Comparison of ENCODE assay signal across 10 cellular contexts in genomic region chr2:8545676-8546318, GRCh38.
A peak's percentile ranks its signal among the peaks of the same experiment; 100 is the strongest.
DNase-seq lines count a peak whose midpoint lies in the region; ATAC-seq and TF ChIP-seq lines count a peak whose summit lies in the region.
"Had no signal": no experiment of that assay in that cellular context is flagged by ENCODE, and none has a peak within 500 bp of the region (broad histone marks: within the 10 kb centered on the region; RNA-seq: fewer than 3 reads in every experiment).

No MANE protein-coding gene starts in this region.

- ATAC-seq in T-helper 17 cell (no peak), upper lobe of right lung (no peak), GM18511 (IDR thresholded peaks at IDR 0.05; ENCODE audit: unreplicated experiment) (no peak), PC-3 (no peak)

- peak overlapping the region; percentile 60 for H3K27ac ChIP-seq in upper lobe of right lung
- no peak overlapping the region for H3K27ac ChIP-seq in PC-3 (ENCODE audit: low read length)

- H3K79me2 ChIP-seq in PC-3 (ENCODE audit: low read length): no peaks in the 10 kb centered on the region

- H3K36me3 Mint-ChIP-seq in activated naive CD4-positive, alpha-beta T cell treated with anti-CD3 and anti-CD28 coated beads, Interleukin-2, amount 50 U/mL, for 24 hours: no peaks in the 10 kb centered on the region
- no peaks in the 10 kb centered on the region for H3K36me3 Mint-ChIP-seq in T-helper 17 cell (ENCODE audit: low read depth)
- no peaks in the 10 kb centered on the region for H3K36me3 Mint-ChIP-seq in immature natural killer cell
- no peaks in the 10 kb centered on the region for H3K36me3 Mint-ChIP-seq in Calu3 (ENCODE audit: insufficient read depth, unreplicated experiment)

- no peak overlapping the region for H3K9ac ChIP-seq in PC-3 (ENCODE audit: low read length)

- H3F3A ChIP-seq in PC-3 (ENCODE audit: low read length, unreplicated experiment): no peaks in the 10 kb centered on the region

- no peaks in the 10 kb centered on the region for H3K9me2 ChIP-seq in PC-3 (replicated peaks; ENCODE audit: low read length)

- TF ChIP-seq CTCF in upper lobe of right lung (IDR thresholded peaks at IDR 0.05) (no peak), PC-3 (conservative IDR thresholded peaks at IDR 0.05; ENCODE audit: low read depth, low read length) (no peak), Calu3 (IDR thresholded peaks at IDR 0.05; ENCODE audit: unreplicated experiment) (no peak)

- H3K4me3 Mint-ChIP-seq in activated naive CD4-positive, alpha-beta T cell treated with anti-CD3 and anti-CD28 coated beads, Interleukin-2, amount 50 U/mL, for 24 hours: peak overlapping the region; percentile 15
- no peak overlapping the region for H3K4me3 Mint-ChIP-seq in T-helper 17 cell
- peak overlapping the region in 4 of 5 donors; percentile 41 to 49 (median 45) for H3K4me3 Mint-ChIP-seq in immature natural killer cell
- no peak overlapping the region for H3K4me3 Mint-ChIP-seq in Calu3 (ENCODE audit: low read depth, unreplicated experiment)
- H3K4me3 Mint-ChIP-seq: naive B cell had no signal

- H3K27me3 ChIP-seq in upper lobe of right lung: no peaks in the 10 kb centered on the region
- no peaks in the 10 kb centered on the region for H3K27me3 ChIP-seq in PC-3 (ENCODE audit: low read length)
- H3K27me3 ChIP-seq: gastroesophageal sphincter had no signal

- POLR2A ChIA-PET in PC-3 (lab: Charles Lee; ENCODE audit: unreplicated experiment): no interaction called here

- H4K20me1 ChIP-seq in PC-3 (ENCODE audit: low read length): no peaks in the 10 kb centered on the region

- H2AFZ ChIP-seq in PC-3 (ENCODE audit: low read length): no peak overlapping the region

- no peak for DNase-seq in activated naive CD4-positive, alpha-beta T cell treated with Interleukin-2 at 50 U/mL for 16 hours
- no peak for DNase-seq in T-helper 17 cell
- DNase-seq in immature natural killer cell: no peak
- DNase-seq in upper lobe of right lung: no peak
- DNase-seq in PC-3: no peak
- no peak for DNase-seq in Calu3

- peak overlapping the region; percentile 82 for H3K27ac Mint-ChIP-seq in activated naive CD4-positive, alpha-beta T cell treated with anti-CD3 and anti-CD28 coated beads, Interleukin-2, amount 50 U/mL, for 24 hours
- H3K27ac Mint-ChIP-seq in T-helper 17 cell (peak overlapping the region; percentile 98), immature natural killer cell (peak overlapping the region in 5 of 6 donors; percentile 99 to 100 (median 99)), Calu3 (ENCODE audit: unreplicated experiment) (no peak overlapping the region)

- H3K36me3 ChIP-seq in upper lobe of right lung (no peaks in the 10 kb centered on the region), PC-3 (ENCODE audit: low read depth, low read length) (no peaks in the 10 kb centered on the region)
- H3K36me3 ChIP-seq: gastroesophageal sphincter had no signal

- H3K4me1 ChIP-seq in upper lobe of right lung: peaks cover 28% of the 10 kb centered on the region
- peaks cover 13% of the 10 kb centered on the region for H3K4me1 ChIP-seq in PC-3 (ENCODE audit: insufficient read depth, low read length)

- H3K4me3 ChIP-seq in upper lobe of right lung: no peak overlapping the region
- no peak overlapping the region for H3K4me3 ChIP-seq in PC-3 (ENCODE audit: low read length)
- H3K4me3 ChIP-seq: gastroesophageal sphincter had no signal

- no peaks in the 10 kb centered on the region for H3K27me3 Mint-ChIP-seq in activated naive CD4-positive, alpha-beta T cell treated with anti-CD3 and anti-CD28 coated beads, Interleukin-2, amount 50 U/mL, for 24 hours
- H3K27me3 Mint-ChIP-seq in T-helper 17 cell: no peaks in the 10 kb centered on the region
- peaks cover 2 to 18% (median 6%) of the 10 kb centered on the region in 3 donors for H3K27me3 Mint-ChIP-seq in immature natural killer cell (ENCODE audit: low read depth in 3 of 3)
- H3K27me3 Mint-ChIP-seq in Calu3 (ENCODE audit: unreplicated experiment): no peaks in the 10 kb centered on the region

- intact Hi-C loops in upper lobe of right lung (cut with DNase I): no loop called here
- intact Hi-C loops in PC-3 (cut with micrococcal nuclease): no loop called here
- intact Hi-C loops in Calu3 (cut with micrococcal nuclease; ENCODE audit: unreplicated experiment): no loop called here

- no peaks in the 10 kb centered on the region for H3K9me3 Mint-ChIP-seq in activated naive CD4-positive, alpha-beta T cell treated with anti-CD3 and anti-CD28 coated beads, Interleukin-2, amount 50 U/mL, for 24 hours
- no peaks in the 10 kb centered on the region for H3K9me3 Mint-ChIP-seq in immature natural killer cell
- H3K9me3 Mint-ChIP-seq in Calu3 (ENCODE audit: low read depth, unreplicated experiment): no peaks in the 10 kb centered on the region
- H3K9me3 Mint-ChIP-seq: naive B cell had no signal

- CTCF ChIA-PET in PC-3 (lab: Charles Lee) (no interaction called here), Calu3 (lab: Charles Lee) (interaction anchor here (0.6 to 1.2 kb wide), 3 partner anchors 13 to 261 kb away, joined by 3 to 4 read pairs (median 3); no protein-coding TSS in a partner anchor)

- H3K4me1 Mint-ChIP-seq in activated naive CD4-positive, alpha-beta T cell treated with anti-CD3 and anti-CD28 coated beads, Interleukin-2, amount 50 U/mL, for 24 hours: peaks cover 65% of the 10 kb centered on the region
- H3K4me1 Mint-ChIP-seq in T-helper 17 cell (peaks cover 58% of the 10 kb centered on the region), immature natural killer cell (peaks cover 75% of the 10 kb centered on the region in 2 donors), Calu3 (ENCODE audit: low read depth, unreplicated experiment) (peaks cover 10% of the 10 kb centered on the region)

- no peak overlapping the region for H3K4me2 ChIP-seq in PC-3 (ENCODE audit: low read length)

- no peaks in the 10 kb centered on the region for H3K9me3 ChIP-seq in T-helper 17 cell (ENCODE audit: control insufficient read depth, low read length, poor library complexity, severe bottlenecking)
- no peaks in the 10 kb centered on the region for H3K9me3 ChIP-seq in upper lobe of right lung
- no peaks in the 10 kb centered on the region for H3K9me3 ChIP-seq in PC-3 (ENCODE audit: low read length)
- H3K9me3 ChIP-seq: gastroesophageal sphincter had no signal

- BruUV-seq in PC-3 (replicated peaks; lab: Mats Ljungman, UMichigan) (no TSS peak), Calu3 (replicated peaks; lab: Mats Ljungman, UMichigan) (no TSS peak)

Comparison
In these comparisons a context has a peak if more than half of its experiments do, and no peak if none do; other contexts are left out.
1. H3K4me3 Mint-ChIP-seq: peak in activated naive CD4-positive, alpha-beta T cell treated with anti-CD3 and anti-CD28 coated beads, Interleukin-2, amount 50 U/mL, for 24 hours (single experiment) and immature natural killer cell (4 of 5); none in T-helper 17 cell (single experiment) and Calu3 (single experiment).